35 cellular contexts compared by ENCODE assay signal in genomic region chr16:48252013-48252412, GRCh38. TPM values are rescaled to one million over a fixed set of nuclear protein-coding genes. Genes with fewer than 3 reads are reported as not detected.
"Had no signal": no experiment of that assay in that cellular context is flagged by ENCODE, and none has a peak within 500 bp of the region (broad histone marks: within the 10 kb centered on the region; RNA-seq: fewer than 3 reads in every experiment).

No MANE protein-coding gene starts in this region.

- DNase-seq: activated CD4-positive, alpha-beta memory T cell treated with anti-CD3 and anti-CD28 coated beads, Interleukin-2, amount 10 ng/mL, durations not matched to agents 7 days and 5 days; activated CD4-positive, alpha-beta T cell treated with anti-CD3 and anti-CD28 coated beads for 1 hour; activated CD4-positive, alpha-beta T cell treated with anti-CD3 and anti-CD28 coated beads, Interleukin-2, amount 10 ng/mL, durations not matched to agents 7 days and 5 days; activated CD8-positive, alpha-beta memory T cell treated with anti-CD3 and anti-CD28 coated beads, Interleukin-2, amount 50 U/mL, for 48 hours; activated naive CD4-positive, alpha-beta T cell treated with Interleukin-2 at 50 U/mL for 16 hours; activated naive CD8-positive, alpha-beta T cell treated with anti-CD3 and anti-CD28 coated beads for 36 hours; activated T-cell treated with anti-CD3 and anti-CD28 coated beads, Interleukin-2, amount 50 U/mL, for 48 hours; adrenal gland; aorta; cerebellar nuclear complex; colonic mucosa; effector CD8-positive, alpha-beta T cell; esophagus squamous epithelium; foreskin melanocyte; heart right ventricle; midbrain; naive thymus-derived CD8-positive, alpha-beta T cell; retina; sigmoid colon; small intestine; stimulated activated CD4-positive, alpha-beta T cell treated with anti-CD3 and anti-CD28 coated beads, Interleukin-4, amount 100 ng/mL, for 24 hours; substantia nigra; SW 1271; T1000 had no signal

- H3K27ac ChIP-seq: adrenal gland, cardiac muscle cell, colonic mucosa, epithelial cell of prostate, esophagus squamous epithelium, heart right ventricle, sigmoid colon, upper lobe of left lung had no signal

- H3K27ac Mint-ChIP-seq: activated CD4-positive, alpha-beta memory T cell treated with anti-CD3 and anti-CD28 coated beads, Interleukin-2, amount 10 ng/mL, durations not matched to agents 7 days and 5 days; activated CD4-positive, alpha-beta T cell treated with anti-CD3 and anti-CD28 coated beads, Interleukin-2, amount 10 ng/mL, durations not matched to agents 7 days and 5 days; activated naive CD8-positive, alpha-beta T cell treated with anti-CD3 and anti-CD28 coated beads for 36 hours; brain; memory B cell; progenitor cell of endocrine pancreas; stimulated activated effector memory CD8-positive, alpha-beta T cell treated with anti-CD3 and anti-CD28 coated beads, Interleukin-12 subunit alpha, Interleukin-12 subunit beta, amount 100 ng/mL, for 72 hours; stimulated activated naive CD8-positive, alpha-beta T cell treated with anti-CD3 and anti-CD28 coated beads, Interleukin-15, Interleukin-2, amounts not matched to agents 100 ng/mL and 50 ng/mL, for 24 hours; T-helper 1 cell treated with Interleukin-12 subunit alpha and Interleukin-12 subunit beta and Interleukin-4 antibody, amounts not matched to agents 30 μg/mL and 1 μg/mL, for 36 hours had no signal

- ATAC-seq: heart right ventricle; naive thymus-derived CD8-positive, alpha-beta T cell; stimulated activated effector memory CD8-positive, alpha-beta T cell treated with anti-CD3 and anti-CD28 coated beads, Interleukin-12 subunit alpha, Interleukin-12 subunit beta, amount 100 ng/mL, for 72 hours had no signal

- H3K36me3 ChIP-seq: colonic mucosa had no signal

- H3K4me3 ChIP-seq: adrenal gland, cardiac muscle cell, colonic mucosa, esophagus squamous epithelium, heart right ventricle, sigmoid colon, upper lobe of left lung had no signal

- H3K4me1 ChIP-seq: colonic mucosa had no signal

- H3K9me3 Mint-ChIP-seq: activated CD4-positive, alpha-beta memory T cell treated with anti-CD3 and anti-CD28 coated beads, Interleukin-2, amount 10 ng/mL, durations not matched to agents 7 days and 5 days; activated CD4-positive, alpha-beta T cell treated with anti-CD3 and anti-CD28 coated beads, Interleukin-2, amount 10 ng/mL, durations not matched to agents 7 days and 5 days; activated naive CD8-positive, alpha-beta T cell treated with anti-CD3 and anti-CD28 coated beads for 36 hours; brain; memory B cell; naive thymus-derived CD8-positive, alpha-beta T cell; stimulated activated effector memory CD8-positive, alpha-beta T cell treated with anti-CD3 and anti-CD28 coated beads, Interleukin-12 subunit alpha, Interleukin-12 subunit beta, amount 100 ng/mL, for 72 hours; stimulated activated naive CD8-positive, alpha-beta T cell treated with anti-CD3 and anti-CD28 coated beads, Interleukin-15, Interleukin-2, amounts not matched to agents 100 ng/mL and 50 ng/mL, for 24 hours; T-helper 1 cell treated with Interleukin-12 subunit alpha and Interleukin-12 subunit beta and Interleukin-4 antibody, amounts not matched to agents 30 μg/mL and 1 μg/mL, for 36 hours had no signal

- H3K27me3 Mint-ChIP-seq: activated CD4-positive, alpha-beta memory T cell treated with anti-CD3 and anti-CD28 coated beads, Interleukin-2, amount 10 ng/mL, durations not matched to agents 7 days and 5 days; activated CD4-positive, alpha-beta T cell treated with anti-CD3 and anti-CD28 coated beads, Interleukin-2, amount 10 ng/mL, durations not matched to agents 7 days and 5 days; activated naive CD8-positive, alpha-beta T cell treated with anti-CD3 and anti-CD28 coated beads for 36 hours; brain; memory B cell; naive thymus-derived CD8-positive, alpha-beta T cell; progenitor cell of endocrine pancreas; stimulated activated naive CD8-positive, alpha-beta T cell treated with anti-CD3 and anti-CD28 coated beads, Interleukin-15, Interleukin-2, amounts not matched to agents 100 ng/mL and 50 ng/mL, for 24 hours had no signal

- H3K4me3 Mint-ChIP-seq: activated CD4-positive, alpha-beta memory T cell treated with anti-CD3 and anti-CD28 coated beads, Interleukin-2, amount 10 ng/mL, durations not matched to agents 7 days and 5 days; activated CD4-positive, alpha-beta T cell treated with anti-CD3 and anti-CD28 coated beads, Interleukin-2, amount 10 ng/mL, durations not matched to agents 7 days and 5 days; activated naive CD8-positive, alpha-beta T cell treated with anti-CD3 and anti-CD28 coated beads for 36 hours; brain; memory B cell; stimulated activated effector memory CD8-positive, alpha-beta T cell treated with anti-CD3 and anti-CD28 coated beads, Interleukin-12 subunit alpha, Interleukin-12 subunit beta, amount 100 ng/mL, for 72 hours; stimulated activated naive CD8-positive, alpha-beta T cell treated with anti-CD3 and anti-CD28 coated beads, Interleukin-15, Interleukin-2, amounts not matched to agents 100 ng/mL and 50 ng/mL, for 24 hours; T-helper 1 cell treated with Interleukin-12 subunit alpha and Interleukin-12 subunit beta and Interleukin-4 antibody, amounts not matched to agents 30 μg/mL and 1 μg/mL, for 36 hours had no signal

- H3K9me3 ChIP-seq: adrenal gland, colonic mucosa, esophagus squamous epithelium, heart right ventricle, sigmoid colon, upper lobe of left lung had no signal

- H3K27me3 ChIP-seq: adrenal gland, cardiac muscle cell, colonic mucosa, esophagus squamous epithelium, heart right ventricle, sigmoid colon, upper lobe of left lung had no signal

RNA-seq across cellular contexts. Expression of gene ABCC11, which starts 4.7 kb away (rescaled TPM):
- total RNA-seq: aorta, colonic mucosa, dermis microvascular lymphatic vessel endothelial cell, glomerular endothelial cell had no signal
